Comparison of ENCODE assay signal across 22 cellular contexts in the genomic region with DNA sequence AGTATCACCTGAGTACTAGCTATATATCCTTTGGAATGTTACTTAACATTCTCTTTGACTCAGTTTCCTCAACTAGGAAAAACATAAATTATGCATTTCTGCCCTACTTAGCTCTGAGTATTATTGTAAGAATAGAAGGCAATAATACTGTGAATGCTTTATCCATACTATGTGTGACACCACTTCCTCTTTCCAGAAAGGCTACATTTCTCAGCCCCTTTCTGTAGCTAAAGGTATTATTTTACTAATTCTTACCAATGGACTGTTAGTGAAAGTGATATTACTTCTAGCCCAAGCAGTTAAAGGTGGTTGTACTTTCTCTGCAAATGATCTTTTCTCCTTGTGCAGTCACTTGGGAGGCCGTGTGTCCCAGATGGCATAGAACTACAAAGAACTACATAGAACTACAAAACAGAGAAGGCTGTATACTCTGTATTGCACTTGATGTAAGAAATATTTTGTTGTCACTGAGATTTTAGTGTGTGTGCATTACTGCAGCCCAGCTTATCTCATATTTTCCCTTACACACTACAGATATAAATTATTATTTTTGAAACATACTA. TPM values are rescaled to one million over a fixed set of nuclear protein-coding genes. Genes with fewer than 3 reads are reported as not detected.
DNase-seq lines count a peak whose midpoint lies in the region; ATAC-seq and TF ChIP-seq lines count a peak whose summit lies in the region.
"Had no signal": no experiment of that assay in that cellular context is flagged by ENCODE, and none has a peak within 500 bp of the region (broad histone marks: within the 10 kb centered on the region; RNA-seq: fewer than 3 reads in every experiment).

No MANE protein-coding gene starts in this region.

- peaks cover 47% of the 10 kb centered on the region for H3K4me1 Mint-ChIP-seq in glutamatergic neuron (ENCODE audit: low read depth, unreplicated experiment)

- ATAC-seq in GM18858 (IDR thresholded peaks at IDR 0.05; ENCODE audit: unreplicated experiment) (peak; percentile 46), HG02885 (IDR thresholded peaks at IDR 0.05; ENCODE audit: poor library complexity, unreplicated experiment) (peak; percentile 59), HG03565 (IDR thresholded peaks at IDR 0.05; ENCODE audit: unreplicated experiment) (no peak), GM18873 (IDR thresholded peaks at IDR 0.05; ENCODE audit: low FRiP score, unreplicated experiment) (no peak)
- ATAC-seq: activated T-helper 17 cell treated with anti-CD3 and anti-CD28 coated beads, Interleukin-2, amount 50 U/mL, for 72 hours; HepG2; right lobe of liver had no signal

- H3K27me3 Mint-ChIP-seq in glutamatergic neuron (ENCODE audit: unreplicated experiment), result peaks cover 3% of the 10 kb centered on the region

- TF ChIP-seq CTCF in glutamatergic neuron (IDR thresholded peaks at IDR 0.05; ENCODE audit: partially characterized antibody, unreplicated experiment), result no peak

- peak overlapping the region; percentile 92 for H3K27ac Mint-ChIP-seq in glutamatergic neuron (ENCODE audit: unreplicated experiment)
- H3K27ac Mint-ChIP-seq: activated T-helper 17 cell treated with anti-CD3 and anti-CD28 coated beads, Interleukin-2, amount 50 U/mL, for 72 hours; mesothelial cell of epicardium had no signal

- H3K4me3 Mint-ChIP-seq in glutamatergic neuron (ENCODE audit: unreplicated experiment), result no peak overlapping the region
- H3K4me3 Mint-ChIP-seq: activated T-helper 17 cell treated with anti-CD3 and anti-CD28 coated beads, Interleukin-2, amount 50 U/mL, for 72 hours; mesothelial cell of epicardium had no signal

- peak; percentile 14 for DNase-seq in MV-4-11 (lab: John Stamatoyannopoulos, UW)
- DNase-seq in glutamatergic neuron, result no peak
- no peak for DNase-seq in stimulated activated CD8-positive, alpha-beta memory T cell treated with anti-CD3 and anti-CD28 coated beads, Interleukin-4, amount 100 ng/mL, for 48 hours
- DNase-seq in retina, result no peak
- DNase-seq: activated CD4-positive, CD25-positive, alpha-beta regulatory T cell; amniotic stem cell; Caco-2; central memory CD4-positive, alpha-beta T cell; effector memory CD4-positive, alpha-beta T cell; EL; islet precursor cell; NCI-H1092; NCI-H2171; right lobe of liver; stimulated activated CD4-positive, alpha-beta T cell treated with anti-CD3 and anti-CD28 coated beads, Interleukin-1b, Interleukin-23, amount 100 ng/mL, for 48 hours had no signal

- H3K36me3 Mint-ChIP-seq in glutamatergic neuron (ENCODE audit: unreplicated experiment), result no peaks in the 10 kb centered on the region
- H3K36me3 Mint-ChIP-seq: mesothelial cell of epicardium had no signal

- peaks cover 3% of the 10 kb centered on the region for H3K9me3 Mint-ChIP-seq in glutamatergic neuron (ENCODE audit: unreplicated experiment)
- H3K9me3 Mint-ChIP-seq: activated T-helper 17 cell treated with anti-CD3 and anti-CD28 coated beads, Interleukin-2, amount 50 U/mL, for 72 hours; mesothelial cell of epicardium had no signal

RNA-seq across cellular contexts. Expression of gene MYH15, which starts 35.1 kb away (rescaled TPM):
- 1.0 TPM for total RNA-seq in glutamatergic neuron (ENCODE audit: unreplicated experiment)
- total RNA-seq: right lobe of liver had no signal

Comparison
In these comparisons a context has a peak if more than half of its experiments do, and no peak if none do; other contexts are left out.
1. ATAC-seq: peak in GM18858 (single experiment) and HG02885 (single experiment); none in HG03565 (single experiment) and GM18873 (single experiment).